Comparison of ENCODE assay signal across 18 cellular contexts in genomic region chr9:68897557-68898145, GRCh38.
DNase-seq lines count a peak whose midpoint lies in the region; ATAC-seq and TF ChIP-seq lines count a peak whose summit lies in the region.
"Had no signal": no experiment of that assay in that cellular context is flagged by ENCODE, and none has a peak within 500 bp of the region (broad histone marks: within the 10 kb centered on the region; RNA-seq: fewer than 3 reads in every experiment).

No MANE protein-coding gene starts in this region.

- H3K4me1 Mint-ChIP-seq in T-cell: peaks cover 52 to 57% (median 55%) of the 10 kb centered on the region in 3 donors
- peaks cover 43% of the 10 kb centered on the region for H3K4me1 Mint-ChIP-seq in memory B cell

- TF ChIP-seq CTCF in left ventricle myocardium inferior (IDR thresholded peaks at IDR 0.05; ENCODE audit: borderline replicate concordance) (no peak), testis (IDR thresholded peaks at IDR 0.05) (no peak), esophagus muscularis mucosa (IDR thresholded peaks at IDR 0.05) (no peak)

- no peaks in the 10 kb centered on the region for H3K36me3 Mint-ChIP-seq in T-cell
- peaks cover 20% of the 10 kb centered on the region for H3K36me3 Mint-ChIP-seq in memory B cell
- H3K36me3 Mint-ChIP-seq: CD8-positive, alpha-beta memory T cell had no signal

- POLR2A ChIA-PET in T-cell (lab: Charles Lee): interaction anchor here (0.5 kb wide), 2 partner anchors 12 to 100 kb away, joined by 3 to 4 read pairs; no protein-coding TSS in a partner anchor

- H3K27ac Mint-ChIP-seq in T-cell: peak overlapping the region; percentile 93 to 95
- peak overlapping the region; percentile 82 for H3K27ac Mint-ChIP-seq in memory B cell
- H3K27ac Mint-ChIP-seq: CD8-positive, alpha-beta memory T cell had no signal

- 69 to 76% methylated on average over 5 of the region's 5 CpGs for WGBS in testis, 2 donors
- 50% methylated on average over 4 of the region's 5 CpGs for WGBS in esophagus muscularis mucosa

- no peak for TF ChIP-seq POLR2A in testis (IDR thresholded peaks at IDR 0.05)
- TF ChIP-seq POLR2A in esophagus muscularis mucosa (IDR thresholded peaks at IDR 0.05; ENCODE audit: low read depth): no peak

- H3K4me3 Mint-ChIP-seq in T-cell: no peak overlapping the region
- no peak overlapping the region for H3K4me3 Mint-ChIP-seq in memory B cell
- H3K4me3 Mint-ChIP-seq: CD8-positive, alpha-beta memory T cell had no signal

- DNase-seq in left ventricle myocardium inferior (no peak), left cardiac atrium (no peak), T-cell (no peak), memory B cell (ENCODE audit: low spot score in 2 of 2) (no peak), testis (no peak), esophagus muscularis mucosa (ENCODE audit: extremely low spot score) (no peak), SHP77 treated with DMSO at 0.1 percent for 48 hours (lab: John Stamatoyannopoulos, UW) (no peak)
- no peak for DNase-seq in effector CD4-positive, alpha-beta T cell
- DNase-seq: ACHN; CD8-positive, alpha-beta memory T cell; GF-D8; GOT3; NCI-H187; NCI-H446; NCI-H69; PC-3 had no signal

- peak overlapping the region; percentile 77 for H3K27ac ChIP-seq in left ventricle myocardium inferior (replicated peaks)
- H3K27ac ChIP-seq in testis: peak overlapping the region; percentile 18 to 52
- no peak overlapping the region for H3K27ac ChIP-seq in esophagus muscularis mucosa (replicated peaks in 1 of 4)
- H3K27ac ChIP-seq: HL-60, RWPE1 had no signal

- H3K27me3 Mint-ChIP-seq in T-cell (no peaks in the 10 kb centered on the region), memory B cell (no peaks in the 10 kb centered on the region)

- H3K27me3 ChIP-seq in left ventricle myocardium inferior (ENCODE audit: low read depth) (no peaks in the 10 kb centered on the region), testis (no peaks in the 10 kb centered on the region), esophagus muscularis mucosa (no peaks in the 10 kb centered on the region)

- TF ChIP-seq EP300 in esophagus muscularis mucosa (IDR thresholded peaks at IDR 0.05): no peak

- CTCF ChIA-PET in T-cell (lab: Charles Lee): no interaction called here

- intact Hi-C loops in left ventricle myocardium inferior (cut with micrococcal nuclease): no loop called here
- intact Hi-C loops in left cardiac atrium (cut with DNase I): loop anchor here in 1 of 2 donors (10.0 kb wide), 1 partner anchor 53 kb away; no protein-coding TSS in a partner anchor
- intact Hi-C loops in testis (cut with DNase I; ENCODE audit: low total_unique reads): no loop called here
- intact Hi-C loops in esophagus muscularis mucosa (cut with DNase I): no loop called here

- ATAC-seq in left cardiac atrium (no peak), T-cell (replicated peaks in 1 of 4) (no peak), memory B cell (ENCODE audit: low read depth) (no peak)
- ATAC-seq: PC-3 had no signal

- H3K4me3 ChIP-seq in left ventricle myocardium inferior (no peak overlapping the region), testis (no peak overlapping the region), esophagus muscularis mucosa (no peak overlapping the region)

- H3K36me3 ChIP-seq in left ventricle myocardium inferior: no peaks in the 10 kb centered on the region
- H3K36me3 ChIP-seq in testis (ENCODE audit: low read depth, missing control alignments): no peaks in the 10 kb centered on the region
- no peaks in the 10 kb centered on the region for H3K36me3 ChIP-seq in esophagus muscularis mucosa

- H3K9me3 ChIP-seq in left ventricle myocardium inferior (replicated peaks) (no peaks in the 10 kb centered on the region), testis (no peaks in the 10 kb centered on the region), esophagus muscularis mucosa (no peaks in the 10 kb centered on the region)

- peaks cover 71% of the 10 kb centered on the region for H3K4me1 ChIP-seq in left ventricle myocardium inferior
- H3K4me1 ChIP-seq in testis: peaks cover 35% of the 10 kb centered on the region
- H3K4me1 ChIP-seq in esophagus muscularis mucosa: peaks cover 0 to 23% (median 0%) of the 10 kb centered on the region in 4 donors

- H3K9me3 Mint-ChIP-seq in T-cell (no peaks in the 10 kb centered on the region), memory B cell (no peaks in the 10 kb centered on the region)
- H3K9me3 Mint-ChIP-seq: CD8-positive, alpha-beta memory T cell had no signal

Comparison
In these comparisons a context has a peak if more than half of its experiments do, and no peak if none do; other contexts are left out.
1. H3K27ac ChIP-seq: peak in left ventricle myocardium inferior (single experiment) and testis (2 of 2); none in esophagus muscularis mucosa (0 of 4).